1 cellular context compared by ENCODE assay signal in the genomic region with DNA sequence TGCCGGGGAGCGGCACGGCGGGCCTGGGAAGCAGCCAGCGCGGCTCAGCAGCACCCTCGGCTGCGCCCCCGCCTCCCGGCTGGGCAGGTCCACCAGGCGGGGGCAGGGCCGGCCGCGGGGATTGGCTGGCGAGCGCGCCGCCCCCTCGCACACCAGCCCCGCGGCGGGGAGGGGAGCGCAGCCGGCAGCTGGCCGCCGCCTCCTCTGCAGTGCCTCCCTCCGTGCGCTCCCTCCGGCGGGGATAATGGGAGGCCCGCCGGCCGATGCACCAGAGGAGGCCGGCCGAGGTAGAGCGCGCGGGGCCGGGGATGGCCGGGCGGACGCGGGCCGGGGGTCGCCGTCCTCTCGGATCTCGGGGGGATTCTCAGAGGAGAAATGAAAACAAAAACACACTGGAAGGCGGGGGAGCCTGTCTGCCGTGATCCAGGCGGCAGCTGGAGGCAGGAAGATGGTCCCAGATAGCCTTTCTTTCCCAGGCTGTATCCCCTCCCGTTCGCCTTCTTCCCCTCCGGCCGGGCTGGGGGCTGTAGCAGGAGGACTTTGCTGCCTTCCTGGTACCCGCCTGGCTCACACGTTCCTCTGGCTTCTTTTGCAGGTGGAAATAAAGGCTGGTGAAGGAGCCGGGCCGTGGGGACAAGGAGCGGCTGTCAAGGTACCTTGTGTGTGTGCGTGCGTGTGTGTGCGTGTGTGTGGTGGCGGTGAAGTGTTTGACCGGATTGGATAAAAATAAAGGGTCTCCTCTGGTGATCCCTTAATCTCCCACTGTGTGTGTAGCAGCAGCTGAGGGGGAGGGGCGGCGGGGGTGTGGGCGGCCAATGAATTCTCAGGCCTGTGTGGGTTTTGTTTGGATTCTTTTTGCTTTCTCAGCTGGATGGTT.
TF ChIP-seq lines count a peak whose summit lies in the region.

No MANE protein-coding gene starts in this region.

TF ChIP-seq in SK-N-SH treated with all-trans-retinoic acid at 6 μM for 48 hours, 23 proteins besides CTCF, POLR2A, EP300 and RAD21 (continued from another document):
- TF ChIP-seq, protein P1, sequence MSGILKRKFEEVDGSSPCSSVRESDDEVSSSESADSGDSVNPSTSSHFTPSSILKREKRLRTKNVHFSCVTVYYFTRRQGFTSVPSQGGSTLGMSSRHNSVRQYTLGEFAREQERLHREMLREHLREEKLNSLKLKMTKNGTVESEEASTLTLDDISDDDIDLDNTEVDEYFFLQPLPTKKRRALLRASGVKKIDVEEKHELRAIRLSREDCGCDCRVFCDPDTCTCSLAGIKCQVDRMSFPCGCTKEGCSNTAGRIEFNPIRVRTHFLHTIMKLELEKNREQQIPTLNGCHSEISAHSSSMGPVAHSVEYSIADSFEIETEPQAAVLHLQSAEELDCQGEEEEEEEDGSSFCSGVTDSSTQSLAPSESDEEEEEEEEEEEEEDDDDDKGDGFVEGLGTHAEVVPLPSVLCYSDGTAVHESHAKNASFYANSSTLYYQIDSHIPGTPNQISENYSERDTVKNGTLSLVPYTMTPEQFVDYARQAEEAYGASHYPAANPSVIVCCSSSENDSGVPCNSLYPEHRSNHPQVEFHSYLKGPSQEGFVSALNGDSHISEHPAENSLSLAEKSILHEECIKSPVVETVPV (CRISPR knock-in tag; IDR thresholded peaks at IDR 0.05), result no peak
- no peak for TF ChIP-seq ZNF70 (CRISPR knock-in tag; IDR thresholded peaks at IDR 0.05)
- TF ChIP-seq BACH2 (CRISPR knock-in tag; IDR thresholded peaks at IDR 0.05; ENCODE audit: borderline replicate concordance), result no peak
